Comparison of ENCODE assay signal across 10 cellular contexts in genomic region chr3:190618349-190619030, GRCh38.
DNase-seq lines count a peak whose midpoint lies in the region; ATAC-seq, FAIRE-seq and TF ChIP-seq lines count a peak whose summit lies in the region.
"Had no signal": no experiment of that assay in that cellular context is flagged by ENCODE, and none has a peak within 500 bp of the region (broad histone marks: within the 10 kb centered on the region; RNA-seq: fewer than 3 reads in every experiment).

No MANE protein-coding gene starts in this region.

- no peaks in the 10 kb centered on the region for H3K9me3 ChIP-seq in A673 (ENCODE audit: low read depth, low read length, poor library complexity, severe bottlenecking)

- CTCF ChIA-PET in A673 (lab: Charles Lee), result no interaction called here
- CTCF ChIA-PET in WTC11 (lab: Charles Lee), result no interaction called here

- peaks cover 41% of the 10 kb centered on the region for H3K4me1 ChIP-seq in A673 (ENCODE audit: insufficient read depth, low read length, poor library complexity, severe bottlenecking)

- peaks cover 25% of the 10 kb centered on the region for H3K36me3 Mint-ChIP-seq in activated naive CD8-positive, alpha-beta T cell treated with anti-CD3 and anti-CD28 coated beads, Interleukin-2, amount 10 ng/mL, durations not matched to agents 7 days and 5 days
- no peaks in the 10 kb centered on the region for H3K36me3 Mint-ChIP-seq in WTC11

- H3K4me3 Mint-ChIP-seq in activated naive CD8-positive, alpha-beta T cell treated with anti-CD3 and anti-CD28 coated beads, Interleukin-2, amount 10 ng/mL, durations not matched to agents 7 days and 5 days, result peak overlapping the region; percentile 58
- no peak overlapping the region for H3K4me3 Mint-ChIP-seq in WTC11

- intact Hi-C loops in A673 (cut with micrococcal nuclease; ENCODE audit: unreplicated experiment), result no loop called here

- peaks cover 3% of the 10 kb centered on the region for H3K9me3 Mint-ChIP-seq in activated naive CD8-positive, alpha-beta T cell treated with anti-CD3 and anti-CD28 coated beads, Interleukin-2, amount 10 ng/mL, durations not matched to agents 7 days and 5 days
- H3K9me3 Mint-ChIP-seq in WTC11, result no peaks in the 10 kb centered on the region

- POLR2A ChIA-PET in A673 (lab: Charles Lee; ENCODE audit: low non-redundant PET), result interaction anchor here (0.6 kb wide), 1 partner anchor 82 kb away, joined by 3 read pairs; no protein-coding TSS in a partner anchor
- POLR2A ChIA-PET in activated naive CD8-positive, alpha-beta T cell treated with anti-CD3 and anti-CD28 coated beads, Interleukin-2, amount 10 ng/mL, durations not matched to agents 7 days and 5 days (lab: Charles Lee), result interaction anchor here (0.6 to 2.0 kb wide), 3 partner anchors 13 to 104 kb away, joined by 3 to 20 read pairs (median 5); partner anchors contain the start of gene IL1RAP
- POLR2A ChIA-PET in WTC11 (lab: Charles Lee), result no interaction called here

- H3K4me3 ChIP-seq in A673 (ENCODE audit: low read depth, low read length, poor library complexity, severe bottlenecking), result no peak overlapping the region

- in situ Hi-C loops in KBM-7 (cut with MboI; ENCODE audit: low pct_unique_long_range_greater_than_20kb, low sequenced_read_pairs), result no loop called here

- peak overlapping the region; percentile 28 for H3K27ac ChIP-seq in A673 (ENCODE audit: low read depth, low read length, poor library complexity, severe bottlenecking)

- no peak for DNase-seq in A673 (ENCODE audit: low spot score)
- DNase-seq in GM18507 (ENCODE audit: extremely low spot score, insufficient read length, low read depth), result no peak
- DNase-seq in KBM-7, result peak; percentile 83
- no peak for DNase-seq in activated naive CD8-positive, alpha-beta T cell treated with anti-CD3 and anti-CD28 coated beads, Interleukin-2, amount 10 ng/mL, durations not matched to agents 7 days and 5 days
- no peak for DNase-seq in NCI-H748 treated with DMSO at 0.1 percent for 48 hours (lab: John Stamatoyannopoulos, UW)
- DNase-seq in putamen (ENCODE audit: low spot score), result no peak
- no peak for DNase-seq in WTC11 (ENCODE audit: low spot score)
- DNase-seq: activated CD8-positive, alpha-beta memory T cell treated with anti-CD3 and anti-CD28 coated beads, Interleukin-2, amount 50 U/mL, for 48 hours; MM.1S had no signal

- no peaks in the 10 kb centered on the region for H3K27me3 ChIP-seq in A673 (replicated peaks; ENCODE audit: insufficient read depth, low read depth, low read length, poor library complexity)

- peaks cover 49% of the 10 kb centered on the region for H3K4me1 Mint-ChIP-seq in activated naive CD8-positive, alpha-beta T cell treated with anti-CD3 and anti-CD28 coated beads, Interleukin-2, amount 10 ng/mL, durations not matched to agents 7 days and 5 days
- H3K4me1 Mint-ChIP-seq in WTC11, result peaks cover 15% of the 10 kb centered on the region

- peak; percentile 31 for FAIRE-seq in GM18507 (lab: Jason Lieb, UNC)

- H3K27ac Mint-ChIP-seq in activated naive CD8-positive, alpha-beta T cell treated with anti-CD3 and anti-CD28 coated beads, Interleukin-2, amount 10 ng/mL, durations not matched to agents 7 days and 5 days, result peak overlapping the region; percentile 75
- H3K27ac Mint-ChIP-seq in WTC11, result no peak overlapping the region

- no TSS peak for BruUV-seq in A673 (replicated peaks; lab: Mats Ljungman, UMichigan)

- TF ChIP-seq CTCF in A673 (conservative IDR thresholded peaks at IDR 0.05; ENCODE audit: low read depth, low read length), result no peak
- TF ChIP-seq CTCF in WTC11 (IDR thresholded peaks at IDR 0.05), result no peak

- peaks cover 50% of the 10 kb centered on the region for H3K36me3 ChIP-seq in A673 (ENCODE audit: insufficient read depth, low read length, poor library complexity, severe bottlenecking)

- H3K27me3 Mint-ChIP-seq in activated naive CD8-positive, alpha-beta T cell treated with anti-CD3 and anti-CD28 coated beads, Interleukin-2, amount 10 ng/mL, durations not matched to agents 7 days and 5 days, result no peaks in the 10 kb centered on the region
- no peaks in the 10 kb centered on the region for H3K27me3 Mint-ChIP-seq in WTC11 (ENCODE audit: low read depth)

- peak; percentile 77 for ATAC-seq in activated naive CD8-positive, alpha-beta T cell treated with anti-CD3 and anti-CD28 coated beads, Interleukin-2, amount 10 ng/mL, durations not matched to agents 7 days and 5 days (ENCODE audit: low read depth)
- ATAC-seq in HG02798 (IDR thresholded peaks at IDR 0.05; ENCODE audit: poor library complexity, unreplicated experiment) (no peak), WTC11 (no peak)

TF ChIP-seq in WTC11, 78 proteins besides CTCF, POLR2A, EP300 and RAD21:
- TF ChIP-seq FOXJ3 (CRISPR knock-in tag; IDR thresholded peaks at IDR 0.05; ENCODE audit: borderline replicate concordance) (no peak), FOXK1 (CRISPR knock-in tag; IDR thresholded peaks at IDR 0.05) (no peak), ZNF121 (CRISPR knock-in tag; IDR thresholded peaks at IDR 0.05) (no peak), ELF4 (CRISPR knock-in tag; IDR thresholded peaks at IDR 0.05; ENCODE audit: low read depth) (no peak)
- TF ChIP-seq, protein P1, sequence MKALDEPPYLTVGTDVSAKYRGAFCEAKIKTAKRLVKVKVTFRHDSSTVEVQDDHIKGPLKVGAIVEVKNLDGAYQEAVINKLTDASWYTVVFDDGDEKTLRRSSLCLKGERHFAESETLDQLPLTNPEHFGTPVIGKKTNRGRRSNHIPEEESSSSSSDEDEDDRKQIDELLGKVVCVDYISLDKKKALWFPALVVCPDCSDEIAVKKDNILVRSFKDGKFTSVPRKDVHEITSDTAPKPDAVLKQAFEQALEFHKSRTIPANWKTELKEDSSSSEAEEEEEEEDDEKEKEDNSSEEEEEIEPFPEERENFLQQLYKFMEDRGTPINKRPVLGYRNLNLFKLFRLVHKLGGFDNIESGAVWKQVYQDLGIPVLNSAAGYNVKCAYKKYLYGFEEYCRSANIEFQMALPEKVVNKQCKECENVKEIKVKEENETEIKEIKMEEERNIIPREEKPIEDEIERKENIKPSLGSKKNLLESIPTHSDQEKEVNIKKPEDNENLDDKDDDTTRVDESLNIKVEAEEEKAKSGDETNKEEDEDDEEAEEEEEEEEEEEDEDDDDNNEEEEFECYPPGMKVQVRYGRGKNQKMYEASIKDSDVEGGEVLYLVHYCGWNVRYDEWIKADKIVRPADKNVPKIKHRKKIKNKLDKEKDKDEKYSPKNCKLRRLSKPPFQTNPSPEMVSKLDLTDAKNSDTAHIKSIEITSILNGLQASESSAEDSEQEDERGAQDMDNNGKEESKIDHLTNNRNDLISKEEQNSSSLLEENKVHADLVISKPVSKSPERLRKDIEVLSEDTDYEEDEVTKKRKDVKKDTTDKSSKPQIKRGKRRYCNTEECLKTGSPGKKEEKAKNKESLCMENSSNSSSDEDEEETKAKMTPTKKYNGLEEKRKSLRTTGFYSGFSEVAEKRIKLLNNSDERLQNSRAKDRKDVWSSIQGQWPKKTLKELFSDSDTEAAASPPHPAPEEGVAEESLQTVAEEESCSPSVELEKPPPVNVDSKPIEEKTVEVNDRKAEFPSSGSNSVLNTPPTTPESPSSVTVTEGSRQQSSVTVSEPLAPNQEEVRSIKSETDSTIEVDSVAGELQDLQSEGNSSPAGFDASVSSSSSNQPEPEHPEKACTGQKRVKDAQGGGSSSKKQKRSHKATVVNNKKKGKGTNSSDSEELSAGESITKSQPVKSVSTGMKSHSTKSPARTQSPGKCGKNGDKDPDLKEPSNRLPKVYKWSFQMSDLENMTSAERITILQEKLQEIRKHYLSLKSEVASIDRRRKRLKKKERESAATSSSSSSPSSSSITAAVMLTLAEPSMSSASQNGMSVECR (CRISPR knock-in tag; IDR thresholded peaks at IDR 0.05; ENCODE audit: borderline replicate concordance), result no peak
